25 cellular contexts compared by ENCODE assay signal in the genomic region with DNA sequence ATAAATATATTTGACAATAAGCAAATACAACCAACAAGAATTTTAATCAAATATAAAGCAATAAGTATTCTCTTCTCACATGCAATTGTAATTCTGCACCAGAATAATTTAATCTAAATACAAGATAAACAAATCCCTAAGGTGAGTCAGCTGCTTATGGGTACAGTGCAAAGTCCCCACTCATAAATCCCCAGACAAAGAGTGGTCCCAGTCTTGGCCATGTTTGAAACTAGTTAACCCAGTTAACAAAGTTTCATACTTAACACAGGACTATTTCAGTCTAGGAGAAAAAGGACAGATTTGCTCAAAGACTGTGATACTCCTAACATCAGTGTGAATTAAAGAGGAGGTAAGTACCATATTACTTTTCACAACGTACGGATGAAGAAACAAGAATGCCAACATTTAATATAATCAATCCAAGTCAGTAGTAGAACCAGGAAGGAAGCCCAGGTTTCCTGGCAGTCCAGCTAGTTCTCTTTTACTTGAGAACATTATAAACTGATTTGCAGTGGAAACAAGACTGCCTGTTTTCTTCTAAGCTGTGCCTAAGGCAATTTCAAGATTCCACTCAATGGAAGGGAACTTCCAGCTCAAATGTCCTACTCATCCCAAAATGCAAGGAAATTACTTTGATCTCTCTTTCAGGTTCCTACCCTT. TPM values are rescaled to one million over a fixed set of nuclear protein-coding genes. Genes with fewer than 3 reads are reported as not detected.
A peak's percentile ranks its signal among the peaks of the same experiment; 100 is the strongest.
DNase-seq lines count a peak whose midpoint lies in the region; ATAC-seq lines count a peak whose summit lies in the region.
"Had no signal": no experiment of that assay in that cellular context is flagged by ENCODE, and none has a peak within 500 bp of the region (broad histone marks: within the 10 kb centered on the region; RNA-seq: fewer than 3 reads in every experiment).

No MANE protein-coding gene starts in this region.

- no peaks in the 10 kb centered on the region for H3K9me3 ChIP-seq in T-helper 17 cell (ENCODE audit: control insufficient read depth, low read length, poor library complexity, severe bottlenecking)
- no peaks in the 10 kb centered on the region for H3K9me3 ChIP-seq in effector memory CD4-positive, alpha-beta T cell (ENCODE audit: control insufficient read depth, low read length)
- no peaks in the 10 kb centered on the region for H3K9me3 ChIP-seq in HAP-1
- H3K9me3 ChIP-seq: esophagus muscularis mucosa, gastroesophageal sphincter, sigmoid colon had no signal

- H3K27me3 ChIP-seq in effector memory CD4-positive, alpha-beta T cell (replicated peaks; ENCODE audit: control insufficient read depth, insufficient read depth, low read length, poor library complexity, severe bottlenecking), result no peaks in the 10 kb centered on the region
- no peaks in the 10 kb centered on the region for H3K27me3 ChIP-seq in HAP-1 (ENCODE audit: low read depth)
- H3K27me3 ChIP-seq: esophagus muscularis mucosa, gastroesophageal sphincter, sigmoid colon had no signal

- peak in 1 of 2 donors; percentile 20 for ATAC-seq in activated T-cell treated with anti-CD3 and anti-CD28 coated beads, Interleukin-2, amount 50 U/mL, for 72 hours (replicated peaks in 1 of 2)
- ATAC-seq in T-helper 17 cell (no peak), HG03280 (IDR thresholded peaks at IDR 0.05; ENCODE audit: unreplicated experiment) (no peak), esophagus mucosa (no peak)
- ATAC-seq in stimulated activated effector memory CD8-positive, alpha-beta T cell treated with anti-CD3 and anti-CD28 coated beads, Interleukin-12 subunit alpha, Interleukin-12 subunit beta, amount 100 ng/mL, for 72 hours, result no peak
- ATAC-seq: gastroesophageal sphincter, Right ventricle myocardium inferior had no signal

- no peaks in the 10 kb centered on the region for H3K27me3 Mint-ChIP-seq in activated T-cell treated with anti-CD3 and anti-CD28 coated beads, Interleukin-2, amount 50 U/mL, for 72 hours (ENCODE audit: low read depth)
- no peaks in the 10 kb centered on the region for H3K27me3 Mint-ChIP-seq in T-helper 17 cell

- DNase-seq in activated T-cell treated with anti-CD3 and anti-CD28 coated beads, Interleukin-2, amount 50 U/mL, for 72 hours, result no peak
- no peak for DNase-seq in activated T-cell treated with anti-CD3 and anti-CD28 coated beads for 4 hours
- DNase-seq in T-helper 17 cell, result no peak
- no peak for DNase-seq in effector memory CD4-positive, alpha-beta T cell
- DNase-seq in stimulated activated effector memory CD8-positive, alpha-beta T cell treated with anti-CD3 and anti-CD28 coated beads, Interleukin-12 subunit alpha, Interleukin-12 subunit beta, amount 100 ng/mL, for 72 hours (ENCODE audit: low spot score in 2 of 2), result peak in 1 of 2 donors; percentile 38
- DNase-seq in HAP-1 (ENCODE audit: low spot score in 2 of 2), result no peak
- DNase-seq: activated CD4-positive, alpha-beta T cell treated with anti-CD3 and anti-CD28 coated beads, Interleukin-2, amount 50 U/mL, for 48 hours; activated effector memory CD4-positive, alpha-beta T cell treated with Interleukin-2 at 50 U/mL for 16 hours; mesenchymal stem cell; NCI-H1092; NCI-H2029; NCI-H345; NCI-H82; nephron progenitor cell; posterior cingulate gyrus; sigmoid colon had no signal

- H3K4me1 Mint-ChIP-seq in activated T-cell treated with anti-CD3 and anti-CD28 coated beads, Interleukin-2, amount 50 U/mL, for 72 hours (ENCODE audit: low read depth), result peaks cover 51% of the 10 kb centered on the region
- peaks cover 20% of the 10 kb centered on the region for H3K4me1 Mint-ChIP-seq in T-helper 17 cell
- H3K4me1 Mint-ChIP-seq in stimulated activated effector memory CD8-positive, alpha-beta T cell treated with anti-CD3 and anti-CD28 coated beads, Interleukin-12 subunit alpha, Interleukin-12 subunit beta, amount 100 ng/mL, for 72 hours, result peaks cover 54% of the 10 kb centered on the region

- H3K4me1 ChIP-seq in effector memory CD4-positive, alpha-beta T cell (ENCODE audit: control insufficient read depth, insufficient read depth, low read length, poor library complexity, severe bottlenecking), result peaks cover 19% of the 10 kb centered on the region
- H3K4me1 ChIP-seq in HAP-1, result no peaks in the 10 kb centered on the region
- H3K4me1 ChIP-seq: esophagus muscularis mucosa, gastroesophageal sphincter, sigmoid colon had no signal

- H3K4me3 Mint-ChIP-seq in activated T-cell treated with anti-CD3 and anti-CD28 coated beads, Interleukin-2, amount 50 U/mL, for 72 hours, result peak overlapping the region; percentile 57 to 67
- H3K4me3 Mint-ChIP-seq in T-helper 17 cell, result peak overlapping the region; percentile 69
- H3K4me3 Mint-ChIP-seq in stimulated activated effector memory CD8-positive, alpha-beta T cell treated with anti-CD3 and anti-CD28 coated beads, Interleukin-12 subunit alpha, Interleukin-12 subunit beta, amount 100 ng/mL, for 72 hours, result peak overlapping the region; percentile 72
- H3K4me3 Mint-ChIP-seq: nephron progenitor cell had no signal

- H3K4me3 ChIP-seq in effector memory CD4-positive, alpha-beta T cell (ENCODE audit: insufficient read depth, low read depth, low read length, poor library complexity, severe bottlenecking), result peak overlapping the region; percentile 14
- no peak overlapping the region for H3K4me3 ChIP-seq in HAP-1
- H3K4me3 ChIP-seq: esophagus muscularis mucosa, gastroesophageal sphincter, GM12878, sigmoid colon had no signal

- H3K27ac Mint-ChIP-seq in activated T-cell treated with anti-CD3 and anti-CD28 coated beads, Interleukin-2, amount 50 U/mL, for 72 hours, result peak overlapping the region; percentile 81
- peak overlapping the region; percentile 32 for H3K27ac Mint-ChIP-seq in T-helper 17 cell
- H3K27ac Mint-ChIP-seq in stimulated activated effector memory CD8-positive, alpha-beta T cell treated with anti-CD3 and anti-CD28 coated beads, Interleukin-12 subunit alpha, Interleukin-12 subunit beta, amount 100 ng/mL, for 72 hours, result peak overlapping the region; percentile 92
- H3K27ac Mint-ChIP-seq: nephron progenitor cell had no signal

- H3K9me3 Mint-ChIP-seq in activated T-cell treated with anti-CD3 and anti-CD28 coated beads, Interleukin-2, amount 50 U/mL, for 72 hours, result no peaks in the 10 kb centered on the region
- no peaks in the 10 kb centered on the region for H3K9me3 Mint-ChIP-seq in stimulated activated effector memory CD8-positive, alpha-beta T cell treated with anti-CD3 and anti-CD28 coated beads, Interleukin-12 subunit alpha, Interleukin-12 subunit beta, amount 100 ng/mL, for 72 hours

- H3K36me3 Mint-ChIP-seq in activated T-cell treated with anti-CD3 and anti-CD28 coated beads, Interleukin-2, amount 50 U/mL, for 72 hours (ENCODE audit: insufficient read depth in 2 of 2), result peaks cover 1 to 9% of the 10 kb centered on the region in 2 donors
- H3K36me3 Mint-ChIP-seq in T-helper 17 cell (ENCODE audit: low read depth), result peaks cover 5% of the 10 kb centered on the region
- peaks cover 56% of the 10 kb centered on the region for H3K36me3 Mint-ChIP-seq in stimulated activated effector memory CD8-positive, alpha-beta T cell treated with anti-CD3 and anti-CD28 coated beads, Interleukin-12 subunit alpha, Interleukin-12 subunit beta, amount 100 ng/mL, for 72 hours

- no peak overlapping the region for H3K27ac ChIP-seq in effector memory CD4-positive, alpha-beta T cell (ENCODE audit: insufficient read depth, low read length, poor library complexity, severe bottlenecking)
- H3K27ac ChIP-seq: esophagus muscularis mucosa, gastroesophageal sphincter, sigmoid colon had no signal

- H3K36me3 ChIP-seq in effector memory CD4-positive, alpha-beta T cell (ENCODE audit: control insufficient read depth, insufficient read depth, low read length), result peaks cover 11% of the 10 kb centered on the region
- H3K36me3 ChIP-seq in HAP-1 (replicated peaks), result no peaks in the 10 kb centered on the region
- H3K36me3 ChIP-seq: esophagus muscularis mucosa, gastroesophageal sphincter, sigmoid colon had no signal

- in situ Hi-C loops in HAP-1 (cut with MboI; ENCODE audit: low sequenced_read_pairs), result no loop called here

RNA-seq across cellular contexts. Expression of gene SAMD3, which starts 10.4 kb away (rescaled TPM):
- 1 to 10 TPM; 3.8 to 4.6 TPM for total RNA-seq in activated T-cell treated with anti-CD3 and anti-CD28 coated beads, Interleukin-2, amount 50 U/mL, for 72 hours
- 10 to 100 TPM; 14.5 to 30.0 TPM for total RNA-seq in T-helper 17 cell
- total RNA-seq in esophagus mucosa, result 0.20 TPM
- total RNA-seq: H4, LHCN-M2, OCI-LY7 had no signal

Comparison
In these comparisons a context has a peak if more than half of its experiments do, and no peak if none do; other contexts are left out.
1. H3K27ac Mint-ChIP-seq: peak in every context shown above with its lines; median percentile 92 in stimulated activated effector memory CD8-positive, alpha-beta T cell treated with anti-CD3 and anti-CD28 coated beads, Interleukin-12 subunit alpha, Interleukin-12 subunit beta, amount 100 ng/mL, for 72 hours; 81 in activated T-cell treated with anti-CD3 and anti-CD28 coated beads, Interleukin-2, amount 50 U/mL, for 72 hours; 32 in T-helper 17 cell.